ENCODE assay signal across 16 cellular contexts in the genomic region with DNA sequence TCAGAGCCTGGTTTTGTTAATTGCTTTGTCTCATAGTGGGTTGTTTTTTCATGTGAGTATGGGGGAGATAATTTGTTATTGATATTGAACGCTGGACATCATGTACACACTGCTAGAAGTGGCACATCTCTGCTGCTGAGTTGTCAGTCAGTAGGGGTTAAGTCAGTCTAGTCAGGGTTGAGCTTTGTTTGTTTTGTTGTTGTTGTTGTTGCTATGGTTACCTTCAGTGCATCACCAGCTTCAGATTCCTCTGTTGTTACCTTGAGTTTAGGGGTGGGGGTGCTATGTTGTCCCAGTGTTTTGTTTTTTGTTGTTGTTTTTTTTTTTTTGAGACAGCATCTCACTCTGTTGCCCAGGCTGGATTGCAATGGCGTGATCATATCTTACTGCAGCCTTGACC. TPM values are rescaled to one million over a fixed set of nuclear protein-coding genes. Genes with fewer than 3 reads are reported as not detected.
DNase-seq lines count a peak whose midpoint lies in the region; FAIRE-seq lines count a peak whose summit lies in the region.
"Had no signal": no experiment of that assay in that cellular context is flagged by ENCODE, and none has a peak within 500 bp of the region (broad histone marks: within the 10 kb centered on the region; RNA-seq: fewer than 3 reads in every experiment).

No MANE protein-coding gene starts in this region.

- H3K9me3 Mint-ChIP-seq in immature natural killer cell: no peaks in the 10 kb centered on the region

- H3K4me1 ChIP-seq in HUES48 (ENCODE audit: control insufficient read depth, insufficient read depth, low read length): no peaks in the 10 kb centered on the region
- no peaks in the 10 kb centered on the region for H3K4me1 ChIP-seq in adipocyte (ENCODE audit: control insufficient read depth, insufficient read depth, low read length)
- H3K4me1 ChIP-seq: thyroid gland had no signal

- H3K27me3 Mint-ChIP-seq in immature natural killer cell (ENCODE audit: low read depth in 3 of 3): peaks cover 0 to 1% (median 0%) of the 10 kb centered on the region in 3 donors

- H3K4me3 ChIP-seq in HUES48 (ENCODE audit: low read depth, low read length) (no peak overlapping the region), adipocyte (ENCODE audit: low read length) (no peak overlapping the region)
- H3K4me3 ChIP-seq: cardiac muscle cell, thyroid gland had no signal

- H3K27ac Mint-ChIP-seq in immature natural killer cell: peak overlapping the region; percentile 19 to 64 (median 46)

- FAIRE-seq in RCC 7860 (lab: Jason Lieb, UNC): no peak
- FAIRE-seq: frontal cortex had no signal

- peaks cover 0 to 7% (median 0%) of the 10 kb centered on the region in 3 donors for H3K36me3 Mint-ChIP-seq in immature natural killer cell

- DNase-seq in EH (ENCODE audit: low read depth): peak; percentile 6
- peak; percentile 6 for DNase-seq in adipocyte (ENCODE audit: low read depth)
- DNase-seq in immature natural killer cell: peak; percentile 7 to 46 (median 26)
- DNase-seq in DMS153 (lab: John Stamatoyannopoulos, UW): no peak
- no peak for DNase-seq in NCI-H774 (lab: John Stamatoyannopoulos, UW)
- DNase-seq in NCI-H524 (lab: John Stamatoyannopoulos, UW): no peak
- no peak for DNase-seq in RCC 7860 (ENCODE audit: low spot score)
- DNase-seq: DMS79, KG1, left ventricle myocardium superior, NCI-H446 treated with DMSO at 0.1 percent for 48 hours, retina, thyroid gland had no signal

- peak overlapping the region; percentile 32; the same call in 1 of the 2 replicates for H3K9ac ChIP-seq in HUES48 (ENCODE audit: low read depth, low read length)
- H3K9ac ChIP-seq in adipocyte (ENCODE audit: low read length): no peak overlapping the region

- peaks cover 28% of the 10 kb centered on the region for H3K9me3 ChIP-seq in HUES48 (ENCODE audit: control insufficient read depth, insufficient read depth, low read length)
- H3K9me3 ChIP-seq in adipocyte (ENCODE audit: control insufficient read depth, low read length): no peaks in the 10 kb centered on the region
- H3K9me3 ChIP-seq: thyroid gland had no signal

- H3K27me3 ChIP-seq in HUES48 (ENCODE audit: control insufficient read depth, insufficient read depth, low read length) (no peaks in the 10 kb centered on the region), adipocyte (replicated peaks; ENCODE audit: control insufficient read depth, insufficient read depth, low read length) (peaks cover 15% of the 10 kb centered on the region)
- H3K27me3 ChIP-seq: cardiac muscle cell, thyroid gland had no signal

- H3K4me3 Mint-ChIP-seq in immature natural killer cell: no peak overlapping the region

- H3K27ac ChIP-seq in HUES48 (ENCODE audit: low read depth, low read length): no peak overlapping the region
- H3K27ac ChIP-seq: thyroid gland had no signal

- H3K36me3 ChIP-seq in HUES48 (ENCODE audit: control insufficient read depth, insufficient read depth, low read length): peaks cover 31% of the 10 kb centered on the region
- peaks cover 17% of the 10 kb centered on the region for H3K36me3 ChIP-seq in adipocyte (ENCODE audit: control insufficient read depth, insufficient read depth, low read length, severe bottlenecking)
- H3K36me3 ChIP-seq: cardiac muscle cell had no signal

- peaks cover 18 to 55% of the 10 kb centered on the region in 2 donors for H3K4me1 Mint-ChIP-seq in immature natural killer cell

RNA-seq across cellular contexts. Expression of a gene that starts 9.9 kb away (rescaled TPM):
- polyA plus RNA-seq in immature natural killer cell: 10 to 100 TPM; 24.3 to 29.1 (median 25.8) TPM

Comparison
In these comparisons a context has a peak if more than half of its experiments do, and no peak if none do; other contexts are left out.
1. DNase-seq: peak in EH (single experiment), adipocyte (single experiment) and immature natural killer cell (3 of 3); none in DMS153 (single experiment), NCI-H774 (single experiment), NCI-H524 (0 of 2) and RCC 7860 (single experiment).